In genomic region chr10:75266945-75267344, GRCh38 we compare ENCODE assay signal across 13 cellular contexts. TPM values are rescaled to one million over a fixed set of nuclear protein-coding genes. Genes with fewer than 3 reads are reported as not detected.
A peak's percentile ranks its signal among the peaks of the same experiment; 100 is the strongest.
DNase-seq lines count a peak whose midpoint lies in the region; ATAC-seq and TF ChIP-seq lines count a peak whose summit lies in the region.
"Had no signal": no experiment of that assay in that cellular context is flagged by ENCODE, and none has a peak within 500 bp of the region (broad histone marks: within the 10 kb centered on the region; RNA-seq: fewer than 3 reads in every experiment).

No MANE protein-coding gene starts in this region.

- no peak overlapping the region for H3K18ac ChIP-seq in IMR-90 (ENCODE audit: low read depth, low read length)

- H2AK5ac ChIP-seq in IMR-90 (ENCODE audit: low read depth, low read length), result no peak overlapping the region

- no peak overlapping the region for H3K14ac ChIP-seq in IMR-90 (replicated peaks; ENCODE audit: low read depth, low read length)

- H4K91ac ChIP-seq in IMR-90 (ENCODE audit: insufficient read depth, low read depth, low read length), result no peak overlapping the region

- no peaks in the 10 kb centered on the region for H3K36me3 ChIP-seq in IMR-90 (ENCODE audit: control insufficient read depth, insufficient read depth, low read length)
- H3K36me3 ChIP-seq: BLaER1 treated with 17β-estradiol and CSF1 and Interleukin-3, amounts not matched to agents 10 nM and 100 nM had no signal

- no peaks in the 10 kb centered on the region for H3K4me1 Mint-ChIP-seq in activated CD4-positive, alpha-beta memory T cell treated with anti-CD3 and anti-CD28 coated beads, Interleukin-2, amount 10 ng/mL, durations not matched to agents 7 days and 5 days
- H3K4me1 Mint-ChIP-seq: CD4-positive, CD25-positive, alpha-beta regulatory T cell; IgD-negative memory B cell had no signal

- no peak overlapping the region for H3K23ac ChIP-seq in IMR-90 (ENCODE audit: low read depth, low read length)

- no TSS peak for BruUV-seq in IMR-90 (replicated peaks; lab: Mats Ljungman, UMichigan)

- no peak overlapping the region for H3K9ac ChIP-seq in IMR-90 (ENCODE audit: low read depth, low read length)
- H3K9ac ChIP-seq: BLaER1 treated with 17β-estradiol and CSF1 and Interleukin-3, amounts not matched to agents 10 nM and 100 nM had no signal

- H4K20me1 ChIP-seq in IMR-90 (ENCODE audit: insufficient read depth, low read length), result no peaks in the 10 kb centered on the region
- H4K20me1 ChIP-seq: BLaER1 treated with 17β-estradiol and CSF1 and Interleukin-3, amounts not matched to agents 10 nM and 100 nM had no signal

- peak overlapping the region in 1 of 2 experiments; percentile 20; a peak in 1 of 4 replicates for H4K8ac ChIP-seq in IMR-90 (ENCODE audit: low read depth in 2 of 2, low read length in 2 of 2)

- H3K9me1 ChIP-seq in IMR-90 (ENCODE audit: insufficient read depth, low read length), result peaks cover 10% of the 10 kb centered on the region

- no peak overlapping the region for H3K4me3 Mint-ChIP-seq in activated CD4-positive, alpha-beta memory T cell treated with anti-CD3 and anti-CD28 coated beads, Interleukin-2, amount 10 ng/mL, durations not matched to agents 7 days and 5 days
- H3K4me3 Mint-ChIP-seq: CD4-positive, CD25-positive, alpha-beta regulatory T cell; GM23338; H9; IgD-negative memory B cell had no signal

- no peak for TF ChIP-seq POLR2A in IMR-90 (IDR thresholded peaks at IDR 0.05; ENCODE audit: low read depth, low read length)

- H3K27ac ChIP-seq in IMR-90 (ENCODE audit: insufficient read depth, low read length), result peak overlapping the region; percentile 66
- H3K27ac ChIP-seq: BLaER1 treated with 17β-estradiol and CSF1 and Interleukin-3, amounts not matched to agents 10 nM and 100 nM had no signal

- H2BK5ac ChIP-seq in IMR-90 (ENCODE audit: low read depth, low read length, poor library complexity, severe bottlenecking), result peak overlapping the region; percentile 84

- H2AFZ ChIP-seq in IMR-90 (replicated peaks; ENCODE audit: low read length, poor library complexity), result no peak overlapping the region
- H2AFZ ChIP-seq: GM23338 had no signal

- peak overlapping the region; percentile 55; the same call in 1 of the 2 replicates for H3K4me2 ChIP-seq in IMR-90 (ENCODE audit: low read depth, low read length)
- H3K4me2 ChIP-seq: BLaER1 treated with 17β-estradiol and CSF1 and Interleukin-3, amounts not matched to agents 10 nM and 100 nM; GM23338 had no signal

- ATAC-seq in IMR-90 (ENCODE audit: low read depth), result peak; percentile 79
- ATAC-seq in GM19455 (IDR thresholded peaks at IDR 0.05; ENCODE audit: unreplicated experiment), result no peak
- no peak for ATAC-seq in GM21515 (IDR thresholded peaks at IDR 0.05; ENCODE audit: unreplicated experiment)
- ATAC-seq: GM23338 had no signal

- DNase-seq in IMR-90 (peak; percentile 89), amniotic epithelial cell (ENCODE audit: low read depth) (peak; percentile 16), fibroblast of peridontal ligament (ENCODE audit: extremely low read depth) (peak; percentile 63), A172 (ENCODE audit: low spot score) (no peak)
- DNase-seq in activated CD4-positive, alpha-beta memory T cell treated with anti-CD3 and anti-CD28 coated beads, Interleukin-2, amount 10 ng/mL, durations not matched to agents 7 days and 5 days, result no peak
- DNase-seq: CD4-positive, CD25-positive, alpha-beta regulatory T cell; DMS53; H9 had no signal

- H3K27ac Mint-ChIP-seq in activated CD4-positive, alpha-beta memory T cell treated with anti-CD3 and anti-CD28 coated beads, Interleukin-2, amount 10 ng/mL, durations not matched to agents 7 days and 5 days, result no peak overlapping the region
- H3K27ac Mint-ChIP-seq: CD4-positive, CD25-positive, alpha-beta regulatory T cell; GM23338; H9 had no signal

- 0 out of 2 replicates have a peak overlapping the region, but pooled peaks have one; percentile 77 for H3K4ac ChIP-seq in IMR-90 (ENCODE audit: low read depth, low read length)

- H3K9me3 ChIP-seq in IMR-90 (ENCODE audit: control insufficient read depth, insufficient read depth, low read length), result peaks cover 2% of the 10 kb centered on the region; the same call in 1 of the 2 replicates

- 13% methylated on average over 3 of the region's 5 CpGs; no CpG with 5 or more reads in 1 of the 2 experiments for WGBS in IMR-90 (ENCODE audit: extremely low coverage in 2 of 2, insufficient read length in 1 of 2), 2 experiments

- H4K5ac ChIP-seq in IMR-90 (ENCODE audit: low read depth, low read length), result no peak overlapping the region; the same call in 1 of the 2 replicates

- peak overlapping the region; percentile 90 for H2BK120ac ChIP-seq in IMR-90 (ENCODE audit: low read depth, low read length)

- no peaks in the 10 kb centered on the region for H3K27me3 Mint-ChIP-seq in activated CD4-positive, alpha-beta memory T cell treated with anti-CD3 and anti-CD28 coated beads, Interleukin-2, amount 10 ng/mL, durations not matched to agents 7 days and 5 days
- H3K27me3 Mint-ChIP-seq: IgD-negative memory B cell had no signal

- no peak overlapping the region for H3K56ac ChIP-seq in IMR-90 (ENCODE audit: extremely low read depth, insufficient read depth, low read length)

- peak overlapping the region; percentile 78; the same call in 1 of the 3 replicates for H2BK15ac ChIP-seq in IMR-90 (ENCODE audit: low read depth, low read length)

- H3K27me3 ChIP-seq in IMR-90 (ENCODE audit: control insufficient read depth, insufficient read depth, low read length), result no peaks in the 10 kb centered on the region
- H3K27me3 ChIP-seq: BLaER1 treated with 17β-estradiol and CSF1 and Interleukin-3, amounts not matched to agents 10 nM and 100 nM had no signal

- H3K36me3 Mint-ChIP-seq in activated CD4-positive, alpha-beta memory T cell treated with anti-CD3 and anti-CD28 coated beads, Interleukin-2, amount 10 ng/mL, durations not matched to agents 7 days and 5 days (ENCODE audit: low read depth), result no peaks in the 10 kb centered on the region
- H3K36me3 Mint-ChIP-seq: CD4-positive, CD25-positive, alpha-beta regulatory T cell; IgD-negative memory B cell had no signal

- CTCF ChIA-PET in IMR-90 (lab: Yijun Ruan, JAX), result no interaction called here
- CTCF ChIA-PET in activated CD4-positive, alpha-beta memory T cell treated with anti-CD3 and anti-CD28 coated beads, Interleukin-2, amount 10 ng/mL, durations not matched to agents 7 days and 5 days (lab: Charles Lee), result no interaction called here

- no peak for TF ChIP-seq RAD21 in IMR-90 (IDR thresholded peaks at IDR 0.05; ENCODE audit: low read length)

- no peak for TF ChIP-seq CTCF in IMR-90 (conservative IDR thresholded peaks at IDR 0.05; ENCODE audit: low read depth, low read length)

- POLR2A ChIA-PET in IMR-90 (lab: Charles Lee; ENCODE audit: unreplicated experiment), result no interaction called here
- POLR2A ChIA-PET in activated CD4-positive, alpha-beta memory T cell treated with anti-CD3 and anti-CD28 coated beads, Interleukin-2, amount 10 ng/mL, durations not matched to agents 7 days and 5 days (lab: Charles Lee), result interaction anchor here (0.6 kb wide), 1 partner anchor 11 kb away, joined by 4 read pairs; no protein-coding TSS in a partner anchor

- H3K4me3 ChIP-seq in IMR-90 (ENCODE audit: insufficient read depth, low read depth, low read length), result no peak overlapping the region
- H3K4me3 ChIP-seq: BLaER1 treated with 17β-estradiol and CSF1 and Interleukin-3, amounts not matched to agents 10 nM and 100 nM; GM23338 had no signal

- in situ Hi-C loops in IMR-90 (cut with MboI; ENCODE audit: low sequenced_read_pairs), result no loop called here

- H2BK20ac ChIP-seq in IMR-90 (ENCODE audit: low read depth, low read length), result peak overlapping the region; percentile 76; the same call in 1 of the 2 replicates

- no peaks in the 10 kb centered on the region for H3K79me1 ChIP-seq in IMR-90 (ENCODE audit: low read depth in 1 of 2, low read length in 2 of 2)

- H2AK9ac ChIP-seq in IMR-90 (replicated peaks; ENCODE audit: low read depth, low read length, poor library complexity), result no peak overlapping the region

- intact Hi-C loops in IMR-90 (cut with micrococcal nuclease), result no loop called here

- dilution Hi-C loops in IMR-90 (cut with HindIII; ENCODE audit: low sequenced_read_pairs, unreplicated experiment), result no loop called here

- H3K4me1 ChIP-seq in IMR-90 (ENCODE audit: control insufficient read depth, insufficient read depth, low read length), result peaks cover 12% of the 10 kb centered on the region

- no peaks in the 10 kb centered on the region for H3K9me3 Mint-ChIP-seq in activated CD4-positive, alpha-beta memory T cell treated with anti-CD3 and anti-CD28 coated beads, Interleukin-2, amount 10 ng/mL, durations not matched to agents 7 days and 5 days
- H3K9me3 Mint-ChIP-seq: CD4-positive, CD25-positive, alpha-beta regulatory T cell; GM23338; H9 had no signal

TF ChIP-seq in IMR-90, 13 proteins besides CTCF, POLR2A, EP300 and RAD21 (continues in another document):
- no peak for TF ChIP-seq USF2 (IDR thresholded peaks at IDR 0.05; ENCODE audit: low read depth, low read length)
- no peak for TF ChIP-seq CHD1 (IDR thresholded peaks at IDR 0.05; ENCODE audit: low read depth, low read length)
- peak; percentile 84 for TF ChIP-seq FOS (IDR thresholded peaks at IDR 0.05; ENCODE audit: low read depth, low read length)
- TF ChIP-seq NFE2L2 (IDR thresholded peaks at IDR 0.05; ENCODE audit: low read depth, low read length), result no peak
- no peak for TF ChIP-seq MXI1 (IDR thresholded peaks at IDR 0.05; ENCODE audit: borderline replicate concordance, low read depth, low read length)

RNA-seq across cellular contexts. Expression of gene COMTD1, which starts 31.2 kb away (rescaled TPM):
- 1.4 and 1.6 TPM in 2 replicates for total RNA-seq in IMR-90 (2012; rRNA removed)
- polyA plus RNA-seq in IMR-90 (2012; rRNA removed), result 6.4 and 9.5 TPM in 2 replicates
- polyA plus RNA-seq in IMR-90 (2012; cell fraction: cytosol; rRNA removed), result 10.7 and 12.1 TPM in 2 replicates
- 22.0 and 64.6 TPM in 2 replicates for polyA plus RNA-seq in IMR-90 (2012; cell fraction: nucleus; rRNA removed; ENCODE audit: low replicate concordance)
- total RNA-seq in activated CD4-positive, alpha-beta memory T cell treated with anti-CD3 and anti-CD28 coated beads, Interleukin-2, amount 10 ng/mL, durations not matched to agents 7 days and 5 days, result 10 to 100 TPM; 34.2 to 34.8 TPM
- total RNA-seq in A172 (2014; rRNA removed; shearing (Covaris generic)), result 27.0 and 49.9 TPM in 2 replicates

RNA-seq across cellular contexts. Expression of gene VDAC2, which starts 56.3 kb away (rescaled TPM):
- 122 and 169 TPM in 2 replicates for total RNA-seq in IMR-90 (2012; rRNA removed)
- polyA plus RNA-seq in IMR-90 (2012; rRNA removed), result 123 and 139 TPM in 2 replicates
- polyA plus RNA-seq in IMR-90 (2012; cell fraction: cytosol; rRNA removed), result 52.8 and 54.1 TPM in 2 replicates
- 31.2 and 88.4 TPM in 2 replicates for polyA plus RNA-seq in IMR-90 (2012; cell fraction: nucleus; rRNA removed; ENCODE audit: low replicate concordance)
- 100 to 1,000 TPM; 128 to 133 TPM for total RNA-seq in activated CD4-positive, alpha-beta memory T cell treated with anti-CD3 and anti-CD28 coated beads, Interleukin-2, amount 10 ng/mL, durations not matched to agents 7 days and 5 days
- total RNA-seq in A172 (2014; rRNA removed; shearing (Covaris generic)), result 354 and 357 TPM in 2 replicates

Comparison
In these comparisons a context has a peak if more than half of its experiments do, and no peak if none do; other contexts are left out.
1. DNase-seq: peak in IMR-90 (single experiment), amniotic epithelial cell (single experiment) and fibroblast of peridontal ligament (single experiment); none in activated CD4-positive, alpha-beta memory T cell treated with anti-CD3 and anti-CD28 coated beads, Interleukin-2, amount 10 ng/mL, durations not matched to agents 7 days and 5 days (single experiment) and A172 (single experiment).
2. RNA of gene COMTD1, which starts 31.2 kb away (total RNA-seq): 27.0 to 49.9 TPM in A172 and 34.2 to 34.8 TPM in activated CD4-positive, alpha-beta memory T cell treated with anti-CD3 and anti-CD28 coated beads, Interleukin-2, amount 10 ng/mL, durations not matched to agents 7 days and 5 days; 1.4 to 1.6 TPM in IMR-90; every median in the first group is over 10 times any median in the second.